ENCODE assay signal across 35 cellular contexts in genomic region chr2:169770991-169771390, GRCh38.
"Had no signal": no experiment of that assay in that cellular context is flagged by ENCODE, and none has a peak within 500 bp of the region (broad histone marks: within the 10 kb centered on the region; RNA-seq: fewer than 3 reads in every experiment).

No MANE protein-coding gene starts in this region.

- H3K27ac ChIP-seq: body of pancreas, breast epithelium had no signal

- H3K9me3 Mint-ChIP-seq: activated CD4-positive, alpha-beta T cell treated with anti-CD3 and anti-CD28 coated beads, Interleukin-2, amount 10 ng/mL, durations not matched to agents 7 days and 5 days; activated naive CD4-positive, alpha-beta T cell treated with anti-CD3 and anti-CD28 coated beads, Interleukin-2, amount 50 U/mL, for 24 hours; activated naive CD8-positive, alpha-beta T cell treated with anti-CD3 and anti-CD28 coated beads, Interleukin-2, amount 10 ng/mL, durations not matched to agents 7 days and 5 days; activated T-cell treated with anti-CD3 and anti-CD28 coated beads, Interleukin-2, amount 50 U/mL, for 24 hours; activated T-helper 2 cell treated with anti-CD3 and anti-CD28 coated beads, Interferon-gamma antibody, Interleukin-2, Interleukin-4, amounts not matched to agents 10 μg/mL and 5 μg/mL and 100 μg/mL, durations not matched to agents 14 hours and 24 hours and 36 hours; WTC11 had no signal

- DNase-seq: activated CD4-positive, alpha-beta T cell treated with anti-CD3 and anti-CD28 coated beads for 36 hours; activated CD4-positive, alpha-beta T cell treated with anti-CD3 and anti-CD28 coated beads, Interleukin-2, amount 10 ng/mL, durations not matched to agents 7 days and 5 days; activated CD4-positive, alpha-beta T cell treated with anti-CD3 and anti-CD28 coated beads, Interleukin-2, amount 50 U/mL, for 48 hours; activated CD8-positive, alpha-beta T cell treated with anti-CD3 and anti-CD28 coated beads, Interleukin-2, amount 10 ng/mL, durations not matched to agents 7 days and 5 days; activated gamma-delta T cell; activated naive CD4-positive, alpha-beta T cell treated with Interleukin-2 at 50 U/mL for 16 hours; activated naive CD8-positive, alpha-beta T cell treated with anti-CD3 and anti-CD28 coated beads, Interleukin-2, amount 10 ng/mL, durations not matched to agents 7 days and 5 days; activated T-cell treated with anti-CD3 and anti-CD28 coated beads, Interleukin-2, amount 50 U/mL, for 24 hours; body of pancreas; caudate nucleus; cerebellar nuclear complex; NCI-H1048; NCI-H1105 treated with DMSO at 0.1 percent for 48 hours; NCI-H1436; NCI-H1694; NCI-H1930; NCI-H2081 treated with DMSO at 0.1 percent for 48 hours; NCI-H226; NCI-H446 treated with DMSO at 0.1 percent for 48 hours; NCI-H524; NCI-H69; NCI-H82; Peyer's patch; RPMI8226; SHP77 treated with DMSO at 0.1 percent for 48 hours; SW 1271; T-helper 1 cell; T-helper 2 cell; T1000 had no signal

- H3K27ac Mint-ChIP-seq: activated CD4-positive, alpha-beta T cell treated with anti-CD3 and anti-CD28 coated beads for 36 hours; activated CD4-positive, alpha-beta T cell treated with anti-CD3 and anti-CD28 coated beads, Interleukin-2, amount 10 ng/mL, durations not matched to agents 7 days and 5 days; activated CD8-positive, alpha-beta T cell treated with anti-CD3 and anti-CD28 coated beads, Interleukin-2, amount 10 ng/mL, durations not matched to agents 7 days and 5 days; activated naive CD4-positive, alpha-beta T cell treated with anti-CD3 and anti-CD28 coated beads, Interleukin-2, amount 50 U/mL, for 24 hours; activated naive CD8-positive, alpha-beta T cell treated with anti-CD3 and anti-CD28 coated beads, Interleukin-2, amount 10 ng/mL, durations not matched to agents 7 days and 5 days; activated T-cell treated with anti-CD3 and anti-CD28 coated beads, Interleukin-2, amount 50 U/mL, for 24 hours; activated T-helper 2 cell treated with anti-CD3 and anti-CD28 coated beads, Interferon-gamma antibody, Interleukin-2, Interleukin-4, amounts not matched to agents 10 μg/mL and 5 μg/mL and 100 μg/mL, durations not matched to agents 14 hours and 24 hours and 36 hours; WTC11 had no signal

- ATAC-seq: activated CD4-positive, alpha-beta T cell treated with anti-CD3 and anti-CD28 coated beads for 36 hours; activated CD4-positive, CD25-positive, alpha-beta regulatory T cell treated with anti-CD3 and anti-CD28 coated beads, Interleukin-2, amount 50 U/mL, for 24 hours; activated CD8-positive, alpha-beta T cell treated with anti-CD3 and anti-CD28 coated beads, Interleukin-2, amount 10 ng/mL, durations not matched to agents 7 days and 5 days; body of pancreas; PC-3; WTC11 had no signal

- H3K9me3 ChIP-seq: body of pancreas, breast epithelium, Peyer's patch had no signal

- H3K36me3 Mint-ChIP-seq: activated naive CD4-positive, alpha-beta T cell treated with anti-CD3 and anti-CD28 coated beads, Interleukin-2, amount 50 U/mL, for 24 hours; activated naive CD8-positive, alpha-beta T cell treated with anti-CD3 and anti-CD28 coated beads, Interleukin-2, amount 10 ng/mL, durations not matched to agents 7 days and 5 days; WTC11 had no signal

- H3K4me3 Mint-ChIP-seq: activated CD4-positive, alpha-beta T cell treated with anti-CD3 and anti-CD28 coated beads for 36 hours; activated CD4-positive, alpha-beta T cell treated with anti-CD3 and anti-CD28 coated beads, Interleukin-2, amount 10 ng/mL, durations not matched to agents 7 days and 5 days; activated CD8-positive, alpha-beta T cell treated with anti-CD3 and anti-CD28 coated beads, Interleukin-2, amount 10 ng/mL, durations not matched to agents 7 days and 5 days; activated naive CD4-positive, alpha-beta T cell treated with anti-CD3 and anti-CD28 coated beads, Interleukin-2, amount 50 U/mL, for 24 hours; activated naive CD8-positive, alpha-beta T cell treated with anti-CD3 and anti-CD28 coated beads, Interleukin-2, amount 10 ng/mL, durations not matched to agents 7 days and 5 days; activated T-cell treated with anti-CD3 and anti-CD28 coated beads, Interleukin-2, amount 50 U/mL, for 24 hours; WTC11 had no signal
